In genomic region chrX:70209570-70209969, GRCh38 we compare ENCODE assay signal across 14 cellular contexts. TPM values are rescaled to one million over a fixed set of nuclear protein-coding genes. Genes with fewer than 3 reads are reported as not detected.
"Had no signal": no experiment of that assay in that cellular context is flagged by ENCODE, and none has a peak within 500 bp of the region (broad histone marks: within the 10 kb centered on the region; RNA-seq: fewer than 3 reads in every experiment).

No MANE protein-coding gene starts in this region.

RNA-seq across cellular contexts. Expression of gene AWAT1, which starts 24.9 kb away (rescaled TPM):
- total RNA-seq: activated CD4-positive, alpha-beta T cell treated with anti-CD3 and anti-CD28 coated beads, Interleukin-2, amount 10 ng/mL, durations not matched to agents 24 days and 14 days; activated CD8-positive, alpha-beta memory T cell treated with anti-CD3 and anti-CD28 coated beads for 36 hours; activated CD8-positive, alpha-beta T cell treated with anti-CD3 and anti-CD28 coated beads for 36 hours; activated naive CD8-positive, alpha-beta T cell treated with anti-CD3 and anti-CD28 coated beads for 36 hours; activated T-cell treated with anti-CD3 and anti-CD28 coated beads, Interleukin-2, amount 50 U/mL, for 72 hours; activated T-helper 17 cell treated with anti-CD3 and anti-CD28 coated beads, Interleukin-2, amount 50 U/mL, for 72 hours; aorta; cardiac muscle cell; chondrocyte; colonic mucosa; LHCN-M2; RPMI7951; SJCRH30 had no signal
- polyA plus RNA-seq: aorta, cardiac muscle cell, SK-N-SH had no signal

RNA-seq across cellular contexts. Expression of gene DGAT2L6, which starts 32.3 kb away (rescaled TPM):
- total RNA-seq: activated CD4-positive, alpha-beta T cell treated with anti-CD3 and anti-CD28 coated beads, Interleukin-2, amount 10 ng/mL, durations not matched to agents 24 days and 14 days; activated CD8-positive, alpha-beta memory T cell treated with anti-CD3 and anti-CD28 coated beads for 36 hours; activated CD8-positive, alpha-beta T cell treated with anti-CD3 and anti-CD28 coated beads for 36 hours; activated naive CD8-positive, alpha-beta T cell treated with anti-CD3 and anti-CD28 coated beads for 36 hours; activated T-cell treated with anti-CD3 and anti-CD28 coated beads, Interleukin-2, amount 50 U/mL, for 72 hours; aorta; cardiac muscle cell; chondrocyte; colonic mucosa; LHCN-M2; RPMI7951; SJCRH30 had no signal
- polyA plus RNA-seq: aorta, cardiac muscle cell had no signal

RNA-seq across cellular contexts. Expression of gene P2RY4, which starts 50.4 kb away (rescaled TPM):
- total RNA-seq: chondrocyte, LHCN-M2 had no signal
- polyA plus RNA-seq: aorta, cardiac muscle cell had no signal

RNA-seq across cellular contexts. Expression of gene ARR3, which starts 58.6 kb away (rescaled TPM):
- total RNA-seq: activated CD4-positive, alpha-beta T cell treated with anti-CD3 and anti-CD28 coated beads, Interleukin-2, amount 10 ng/mL, durations not matched to agents 24 days and 14 days; activated CD8-positive, alpha-beta memory T cell treated with anti-CD3 and anti-CD28 coated beads for 36 hours; activated CD8-positive, alpha-beta T cell treated with anti-CD3 and anti-CD28 coated beads for 36 hours; activated naive CD8-positive, alpha-beta T cell treated with anti-CD3 and anti-CD28 coated beads for 36 hours; activated T-cell treated with anti-CD3 and anti-CD28 coated beads, Interleukin-2, amount 50 U/mL, for 72 hours; activated T-helper 17 cell treated with anti-CD3 and anti-CD28 coated beads, Interleukin-2, amount 50 U/mL, for 72 hours; aorta; cardiac muscle cell; chondrocyte; colonic mucosa; LHCN-M2; RPMI7951; SJCRH30 had no signal
- polyA plus RNA-seq: aorta, SK-N-SH had no signal
